In the genomic region with DNA sequence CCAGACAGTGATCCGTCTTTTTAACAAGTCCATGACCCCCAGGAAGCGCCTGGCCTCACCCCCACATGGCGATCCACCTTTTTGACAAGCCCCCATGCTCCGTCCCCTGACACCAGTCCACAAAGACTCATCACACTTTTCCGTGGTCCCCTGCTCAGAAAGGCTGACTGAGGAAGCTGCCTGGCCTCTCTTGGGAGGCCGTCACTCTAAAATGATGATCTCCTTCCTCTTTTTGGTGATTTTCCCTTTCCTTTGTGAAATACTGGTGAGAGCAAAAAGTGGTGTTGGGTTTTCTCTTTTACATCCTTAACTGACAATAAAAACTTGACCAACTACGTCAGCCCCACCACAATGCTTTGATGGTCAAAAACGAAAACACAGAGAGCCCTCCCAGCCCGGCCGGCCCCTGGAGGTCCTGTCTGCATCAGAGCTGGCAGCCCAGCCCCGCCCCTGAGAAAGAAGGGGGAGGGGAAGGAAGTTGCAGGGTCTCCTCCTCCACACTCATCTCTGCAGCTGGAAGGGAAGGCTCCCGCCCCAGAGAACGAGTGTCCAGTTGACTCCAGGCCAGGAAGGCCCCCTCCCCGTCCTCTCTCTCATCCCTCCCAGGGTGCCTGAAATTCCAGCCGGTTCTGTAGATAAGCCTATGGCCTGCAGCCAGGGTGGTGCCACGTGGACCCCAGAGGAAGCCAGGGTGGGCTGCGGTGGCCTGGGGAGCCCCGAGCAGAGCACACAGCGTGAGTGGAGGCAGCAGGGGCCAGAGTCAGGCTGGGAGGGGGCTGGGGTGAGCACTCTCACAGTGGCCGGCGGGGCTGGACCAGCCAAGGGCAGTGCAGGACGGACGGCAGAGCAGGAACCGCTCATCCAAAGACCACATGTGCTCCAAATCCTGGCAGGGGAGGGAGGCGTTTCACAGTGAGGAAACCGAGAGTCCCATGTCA, we compare ENCODE assay signal across 8 cellular contexts. TPM values are rescaled to one million over a fixed set of nuclear protein-coding genes. Genes with fewer than 3 reads are reported as not detected.
A peak's percentile ranks its signal among the peaks of the same experiment; 100 is the strongest.
DNase-seq lines count a peak whose midpoint lies in the region; FAIRE-seq and TF ChIP-seq lines count a peak whose summit lies in the region.

No MANE protein-coding gene starts in this region.

- H3K9me3 Mint-ChIP-seq in HFFc6 (no peaks in the 10 kb centered on the region), Calu3 (ENCODE audit: low read depth, unreplicated experiment) (no peaks in the 10 kb centered on the region)

- peak; percentile 71 for DNase-seq in GM12891 (ENCODE audit: insufficient read length, low spot score)
- DNase-seq in HFFc6: peak; percentile 27
- peak; percentile 33 for DNase-seq in NCI-H226
- no peak for DNase-seq in Calu3
- DNase-seq in RCC 7860 (ENCODE audit: low spot score): no peak
- DNase-seq in activated naive CD4-positive, alpha-beta T cell (lab: John Stamatoyannopoulos, UW): no peak

- H3K4me1 Mint-ChIP-seq in HFFc6 (ENCODE audit: low read depth) (peaks cover 41% of the 10 kb centered on the region), Calu3 (ENCODE audit: low read depth, unreplicated experiment) (peaks cover 44% of the 10 kb centered on the region)

- TF ChIP-seq CTCF in HFFc6 (IDR thresholded peaks at IDR 0.05) (no peak), Calu3 (IDR thresholded peaks at IDR 0.05; ENCODE audit: unreplicated experiment) (no peak)

- H3K9me3 ChIP-seq in duodenal mucosa (ENCODE audit: control insufficient read depth in 1 of 2, low read length in 2 of 2): no peaks in the 10 kb centered on the region
- no peaks in the 10 kb centered on the region for H3K9me3 ChIP-seq in muscle layer of duodenum (ENCODE audit: control insufficient read depth in 1 of 2, low read length in 2 of 2)

- peak overlapping the region; percentile 85 for H3K27ac Mint-ChIP-seq in HFFc6
- no peak overlapping the region for H3K27ac Mint-ChIP-seq in Calu3 (ENCODE audit: unreplicated experiment)

- H3K4me3 Mint-ChIP-seq in HFFc6: peak overlapping the region; percentile 77
- H3K4me3 Mint-ChIP-seq in Calu3 (ENCODE audit: low read depth, unreplicated experiment): no peak overlapping the region

- peaks cover 5% of the 10 kb centered on the region; the same call in 1 of the 2 replicates for H3K27me3 Mint-ChIP-seq in HFFc6 (ENCODE audit: insufficient read depth)
- no peaks in the 10 kb centered on the region for H3K27me3 Mint-ChIP-seq in Calu3 (ENCODE audit: unreplicated experiment)

- no peaks in the 10 kb centered on the region for H3K27me3 ChIP-seq in duodenal mucosa (ENCODE audit: control insufficient read depth in 1 of 2, insufficient read depth in 2 of 2, low read length in 2 of 2)
- no peaks in the 10 kb centered on the region for H3K27me3 ChIP-seq in muscle layer of duodenum (ENCODE audit: low read depth, low read length)

- TF ChIP-seq POLR2A in GM12891 (IDR thresholded peaks at IDR 0.05; ENCODE audit: low read depth, low read length): no peak

- H3K9ac ChIP-seq in duodenal mucosa (ENCODE audit: low read depth in 1 of 2, low read length in 2 of 2): no peak overlapping the region

- peaks cover 37 to 48% of the 10 kb centered on the region in 2 donors for H3K4me1 ChIP-seq in duodenal mucosa (ENCODE audit: control insufficient read depth in 1 of 2, insufficient read depth in 2 of 2, low read length in 2 of 2)
- H3K4me1 ChIP-seq in muscle layer of duodenum (ENCODE audit: control insufficient read depth in 1 of 2, insufficient read depth in 2 of 2, low read length in 2 of 2): peaks cover 31 to 46% of the 10 kb centered on the region in 2 donors

- H3K36me3 Mint-ChIP-seq in HFFc6 (ENCODE audit: low read depth) (peaks cover 4% of the 10 kb centered on the region; the same call in 1 of the 2 replicates), Calu3 (ENCODE audit: insufficient read depth, unreplicated experiment) (peaks cover 8% of the 10 kb centered on the region)

- no TSS peak for BruUV-seq in Calu3 (replicated peaks; lab: Mats Ljungman, UMichigan)

- peak overlapping the region; percentile 50 for H3K27ac ChIP-seq in duodenal mucosa (ENCODE audit: low read depth, low read length)
- peak overlapping the region; percentile 51 for H3K27ac ChIP-seq in muscle layer of duodenum (ENCODE audit: low read length)

- H3K4me3 ChIP-seq in duodenal mucosa (ENCODE audit: low read depth in 1 of 2, low read length in 2 of 2): peak overlapping the region in 1 of 2 donors; percentile 21
- H3K4me3 ChIP-seq in muscle layer of duodenum (ENCODE audit: low read depth in 1 of 2, low read length in 2 of 2): peak overlapping the region in 1 of 2 donors; percentile 32

- FAIRE-seq in GM12891 (lab: Jason Lieb, UNC) (peak; percentile 85), RCC 7860 (lab: Jason Lieb, UNC) (no peak)

- intact Hi-C loops in Calu3 (cut with micrococcal nuclease; ENCODE audit: unreplicated experiment): no loop called here

- CTCF ChIA-PET in Calu3 (lab: Charles Lee): no interaction called here

- H3K36me3 ChIP-seq in duodenal mucosa (ENCODE audit: control insufficient read depth in 1 of 2, insufficient read depth in 2 of 2, low read length in 2 of 2) (no peaks in the 10 kb centered on the region), muscle layer of duodenum (ENCODE audit: control insufficient read depth in 1 of 2, insufficient read depth in 2 of 2, low read length in 2 of 2) (no peaks in the 10 kb centered on the region)

TF ChIP-seq in GM12891, 5 proteins besides CTCF, POLR2A, EP300 and RAD21:
- TF ChIP-seq SPI1 (IDR thresholded peaks at IDR 0.05; ENCODE audit: low read depth, low read length) (peak; percentile 70), POLR2AphosphoS5 (IDR thresholded peaks at IDR 0.05; ENCODE audit: low read depth, low read length) (no peak)

RNA-seq across cellular contexts. Expression of gene BIN1, which starts 19.9 kb away (rescaled TPM):
- 37.7 TPM for polyA plus RNA-seq in GM12891 (2012; ENCODE audit: low read depth, missing spikeins)
- total RNA-seq in HFFc6 (2021; fragmentation: NEBNext Ultra II Directional; extraction: Animal tissue kit (Norgen Biotek cat#: 25700)): 10 to 100 TPM; 22.6 to 26.1 (median 23.5) TPM
- 52.8 and 54.7 TPM in 2 replicates for total RNA-seq in Calu3 (2022)

Comparison
In these comparisons a context has a peak if more than half of its experiments do, and no peak if none do; other contexts are left out.
1. DNase-seq: peak in GM12891 (single experiment), HFFc6 (single experiment) and NCI-H226 (single experiment); none in Calu3 (single experiment), RCC 7860 (single experiment) and activated naive CD4-positive, alpha-beta T cell (0 of 4).